ENCODE assay signal across 8 cellular contexts in genomic region chr17:28842282-28843012, GRCh38. TPM values are rescaled to one million over a fixed set of nuclear protein-coding genes. Genes with fewer than 3 reads are reported as not detected.
DNase-seq lines count a peak whose midpoint lies in the region; ATAC-seq and TF ChIP-seq lines count a peak whose summit lies in the region.

Gene FAM222B (minus strand): TSS chr17:28842790. CDS start chr17:28766667, 76,123 bp downstream.

- no peaks in the 10 kb centered on the region for H3K27me3 ChIP-seq in left lung

- peak; percentile 82 for ATAC-seq in HG03442 (IDR thresholded peaks at IDR 0.05; ENCODE audit: unreplicated experiment)
- peak; percentile 99 for ATAC-seq in left lung

- H3K9me3 ChIP-seq in left lung, result no peaks in the 10 kb centered on the region

- peak within 1 kb of the TSS; percentile 52 to 73 for H3K27ac ChIP-seq in left lung

- DNase-seq in AG09319 (ENCODE audit: extremely low read depth, low read depth) (peak; percentile 45), NCI-H69 (lab: John Stamatoyannopoulos, UW) (peak; percentile 96), dermis blood vessel endothelial cell (peak; percentile 90), left lung (peak; percentile 86 to 97)
- peak; percentile 72 to 76 for DNase-seq in activated CD4-positive, alpha-beta T cell treated with anti-CD3 and anti-CD28 coated beads, Interleukin-2, amount 50 U/mL, for 24 hours (ENCODE audit: low read depth in 1 of 2, low spot score in 1 of 2)
- DNase-seq in stimulated activated CD4-positive, alpha-beta T cell treated with anti-CD3 and anti-CD28 coated beads, Interleukin-2, amount 100 ng/mL, for 4 hours (ENCODE audit: low read depth), result peak; percentile 77

- peaks cover 0 to 25% of the 10 kb centered on the region in 2 donors for H3K4me1 ChIP-seq in left lung

- intact Hi-C loops in left lung (cut with DNase I), result no loop called here

- TF ChIP-seq CTCF in AG09319 (IDR thresholded peaks at IDR 0.05; ENCODE audit: low read depth, low read length) (no peak), left lung (IDR thresholded peaks at IDR 0.05) (no peak)

- H3K36me3 ChIP-seq in left lung, result no peaks in the 10 kb centered on the region

- peak within 1 kb of the TSS; percentile 62 to 65 for H3K4me3 ChIP-seq in left lung

- peak; percentile 69 for TF ChIP-seq POLR2A in GM19193 (IDR thresholded peaks at IDR 0.05; ENCODE audit: extremely low read depth, insufficient read depth, insufficient read length)

RNA-seq across cellular contexts. Expression of gene FAM222B, which starts in this region (rescaled TPM):
- total RNA-seq in dermis blood vessel endothelial cell (9.5 and 14.6 TPM in 2 replicates), left lung (10 to 100 TPM; 16.5 to 25.4 TPM)

Comparison
In these comparisons a context has a peak if more than half of its experiments do, and no peak if none do; other contexts are left out.
1. Peak in every context shown above with its lines: DNase-seq, ATAC-seq, H3K4me3 ChIP-seq and H3K27ac ChIP-seq.
2. DNase-seq: peak in every context shown above with its lines; median percentile 96 in NCI-H69; 92 in left lung; 90 in dermis blood vessel endothelial cell; 77 in stimulated activated CD4-positive, alpha-beta T cell treated with anti-CD3 and anti-CD28 coated beads, Interleukin-2, amount 100 ng/mL, for 4 hours; 74 in activated CD4-positive, alpha-beta T cell treated with anti-CD3 and anti-CD28 coated beads, Interleukin-2, amount 50 U/mL, for 24 hours; 45 in AG09319.